1 cellular context compared by ENCODE assay signal in genomic region chr2:210541280-210541902, GRCh38.
A peak's percentile ranks its signal among the peaks of the same experiment; 100 is the strongest.
TF ChIP-seq lines count a peak whose summit lies in the region.

No MANE protein-coding gene starts in this region.

TF ChIP-seq in HepG2, 621 proteins besides CTCF, POLR2A, EP300 and RAD21 (continued from another document and continues in another):
- peak; percentile 99 for TF ChIP-seq ARID5B (CRISPR knock-in tag; IDR thresholded peaks at IDR 0.05)
- no peak for TF ChIP-seq CBX1 (IDR thresholded peaks at IDR 0.05; ENCODE audit: low read depth)
- TF ChIP-seq ZEB1 (IDR thresholded peaks at IDR 0.05; ENCODE audit: insufficient replicate concordance, low read depth), result no peak
- TF ChIP-seq ZNF205 (CRISPR knock-in tag; IDR thresholded peaks at IDR 0.05), result peak; percentile 56; the same call in 1 of the 2 replicates
- TF ChIP-seq JUN (CRISPR knock-in tag; IDR thresholded peaks at IDR 0.05), result peak; percentile 68
- no peak for TF ChIP-seq SIX4 (CRISPR knock-in tag; IDR thresholded peaks at IDR 0.05)
- TF ChIP-seq ZNF276 (CRISPR knock-in tag; IDR thresholded peaks at IDR 0.05; ENCODE audit: low read depth), result no peak
- TF ChIP-seq ZNF766 (CRISPR knock-in tag; IDR thresholded peaks at IDR 0.05; ENCODE audit: borderline replicate concordance), result no peak
- TF ChIP-seq ZMYM3 (CRISPR knock-in tag; IDR thresholded peaks at IDR 0.05), result peak; percentile 64; the same call in 1 of the 2 replicates
- TF ChIP-seq MAFK (conservative IDR thresholded peaks at IDR 0.05 in 1 of 2, IDR thresholded peaks at IDR 0.05 in 1 of 2; ENCODE audit: low read length in 2 of 2), result peak; percentile 97 to 98
- TF ChIP-seq CHD2 (IDR thresholded peaks at IDR 0.05; ENCODE audit: low read depth, low read length), result no peak
- peak; percentile 93; the same call in 1 of the 2 replicates for TF ChIP-seq NFKBIZ (CRISPR knock-in tag; IDR thresholded peaks at IDR 0.05)
- 0 out of 2 replicates have a peak, but pooled peaks have one; percentile 20 for TF ChIP-seq ZNF773 (CRISPR knock-in tag; IDR thresholded peaks at IDR 0.05; ENCODE audit: borderline replicate concordance)
- TF ChIP-seq ZNF431 (CRISPR knock-in tag; IDR thresholded peaks at IDR 0.05; ENCODE audit: borderline replicate concordance, low read depth), result peak; percentile 72; the same call in 1 of the 2 replicates
- no peak for TF ChIP-seq LRRFIP1 (CRISPR knock-in tag; conservative IDR thresholded peaks at IDR 0.05)
- TF ChIP-seq BHLHE40 (IDR thresholded peaks at IDR 0.05; ENCODE audit: low read length), result no peak
- TF ChIP-seq MAX (IDR thresholded peaks at IDR 0.05), result peak; percentile 62; the same call in 1 of the 2 replicates
- peak; percentile 89 for TF ChIP-seq KLF6 (CRISPR knock-in tag; IDR thresholded peaks at IDR 0.05)
- TF ChIP-seq SRF (IDR thresholded peaks at IDR 0.05; ENCODE audit: low read depth, low read length), result peak; percentile 14; the same call in 1 of the 2 replicates
- TF ChIP-seq RXRA (CRISPR knock-in tag; IDR thresholded peaks at IDR 0.05), result no peak
- TF ChIP-seq DMTF1 (CRISPR knock-in tag; IDR thresholded peaks at IDR 0.05), result no peak
- peak; percentile 46; the same call in 1 of the 2 replicates for TF ChIP-seq HMGXB3 (CRISPR knock-in tag; IDR thresholded peaks at IDR 0.05; ENCODE audit: borderline replicate concordance)
- TF ChIP-seq SOX6 (IDR thresholded peaks at IDR 0.05), result no peak
- peak; percentile 99 for TF ChIP-seq SOX6 (CRISPR knock-in tag; IDR thresholded peaks at IDR 0.05)
- TF ChIP-seq MXD1 (CRISPR knock-in tag; IDR thresholded peaks at IDR 0.05), result no peak
- no peak for TF ChIP-seq RARG (CRISPR knock-in tag; IDR thresholded peaks at IDR 0.05; ENCODE audit: low read depth)
- TF ChIP-seq ZNF180 (CRISPR knock-in tag; IDR thresholded peaks at IDR 0.05; ENCODE audit: borderline replicate concordance, low read depth), result no peak
- TF ChIP-seq FOXJ3 (CRISPR knock-in tag; IDR thresholded peaks at IDR 0.05; ENCODE audit: borderline replicate concordance), result peak; percentile 99; the same call in 1 of the 2 replicates
- peak; percentile 93 for TF ChIP-seq ARID3A (IDR thresholded peaks at IDR 0.05; ENCODE audit: low read depth, low read length)
- TF ChIP-seq ZSCAN29 (CRISPR knock-in tag; conservative IDR thresholded peaks at IDR 0.05), result peak; percentile 75; the same call in 1 of the 2 replicates
